Comparison of ENCODE assay signal across 13 cellular contexts in genomic region chr1:228004887-228005462, GRCh38. TPM values are rescaled to one million over a fixed set of nuclear protein-coding genes. Genes with fewer than 3 reads are reported as not detected.
DNase-seq lines count a peak whose midpoint lies in the region; ATAC-seq and TF ChIP-seq lines count a peak whose summit lies in the region.
"Had no signal": no experiment of that assay in that cellular context is flagged by ENCODE, and none has a peak within 500 bp of the region (broad histone marks: within the 10 kb centered on the region; RNA-seq: fewer than 3 reads in every experiment).

No MANE protein-coding gene starts in this region.

- H3K27ac Mint-ChIP-seq in progenitor cell of endocrine pancreas, result no peak overlapping the region
- H3K27ac Mint-ChIP-seq: activated CD4-positive, alpha-beta T cell treated with anti-CD3 and anti-CD28 coated beads for 36 hours; activated T-cell treated with anti-CD3 and anti-CD28 coated beads, Interleukin-2, amount 50 U/mL, for 24 hours had no signal

- H3K9ac ChIP-seq in HUES6 (ENCODE audit: low read length), result no peak overlapping the region

- no peaks in the 10 kb centered on the region for H3K36me3 Mint-ChIP-seq in progenitor cell of endocrine pancreas (ENCODE audit: insufficient read depth)

- DNase-seq in GM12864 (ENCODE audit: low read depth) (no peak), head of caudate nucleus (peak in 30 of 42 donors; percentile 13 to 78 (median 48)), progenitor cell of endocrine pancreas (ENCODE audit: low spot score, unreplicated experiment) (no peak), NCI-H2171 (lab: John Stamatoyannopoulos, UW) (no peak), mucosa of descending colon (no peak)
- DNase-seq in stimulated activated naive CD4-positive, alpha-beta T cell (lab: John Stamatoyannopoulos, UW), result no peak
- DNase-seq: foreskin melanocyte, NCI-H2081 treated with DMSO at 0.1 percent for 48 hours, T-helper 1 cell had no signal

- peaks cover 41% of the 10 kb centered on the region for H3K4me1 ChIP-seq in HUES6 (ENCODE audit: control insufficient read depth, insufficient read depth, low read length)
- H3K4me1 ChIP-seq in mucosa of descending colon (ENCODE audit: low read depth), result no peaks in the 10 kb centered on the region

- no peak for ATAC-seq in mucosa of descending colon

- H3K27me3 Mint-ChIP-seq in progenitor cell of endocrine pancreas, result peaks cover 83% of the 10 kb centered on the region

- TF ChIP-seq CTCF in GM12864 (IDR thresholded peaks at IDR 0.05; ENCODE audit: low read depth, low read length, missing control alignments) (peak; percentile 7), progenitor cell of endocrine pancreas (IDR thresholded peaks at IDR 0.05; ENCODE audit: unreplicated experiment) (peak; percentile 13), mucosa of descending colon (IDR thresholded peaks at IDR 0.05) (no peak)

- no peak overlapping the region for H3K4me3 ChIP-seq in GM12864 (ENCODE audit: low read depth, low read length)
- peak overlapping the region; percentile 57 for H3K4me3 ChIP-seq in HUES6 (ENCODE audit: low read depth, low read length)
- H3K4me3 ChIP-seq in mucosa of descending colon, result no peak overlapping the region

- H3K36me3 ChIP-seq in HUES6 (ENCODE audit: control insufficient read depth, insufficient read depth, low read length) (no peaks in the 10 kb centered on the region), mucosa of descending colon (ENCODE audit: low read depth) (no peaks in the 10 kb centered on the region)

- H3K9me3 ChIP-seq in HUES6 (ENCODE audit: control insufficient read depth, insufficient read depth, low read depth, low read length) (no peaks in the 10 kb centered on the region), mucosa of descending colon (no peaks in the 10 kb centered on the region)

- no peaks in the 10 kb centered on the region for H3K9me3 Mint-ChIP-seq in progenitor cell of endocrine pancreas (ENCODE audit: low read depth)
- H3K9me3 Mint-ChIP-seq: activated T-cell treated with anti-CD3 and anti-CD28 coated beads, Interleukin-2, amount 50 U/mL, for 24 hours had no signal

- H3K27ac ChIP-seq in HUES6 (ENCODE audit: low read depth, low read length), result no peak overlapping the region

- no peak overlapping the region for H3K4me3 Mint-ChIP-seq in progenitor cell of endocrine pancreas (ENCODE audit: low read depth)
- H3K4me3 Mint-ChIP-seq: activated CD4-positive, alpha-beta T cell treated with anti-CD3 and anti-CD28 coated beads for 36 hours; activated T-cell treated with anti-CD3 and anti-CD28 coated beads, Interleukin-2, amount 50 U/mL, for 24 hours had no signal

- H3K4me1 Mint-ChIP-seq in progenitor cell of endocrine pancreas (ENCODE audit: low read depth), result peaks cover 3% of the 10 kb centered on the region

- intact Hi-C loops in head of caudate nucleus (cut with DNase I) (no loop called here), mucosa of descending colon (cut with DNase I, micrococcal nuclease) (no loop called here)

- peaks cover 99% of the 10 kb centered on the region for H3K27me3 ChIP-seq in HUES6 (ENCODE audit: control insufficient read depth, insufficient read depth, low read length)

RNA-seq across cellular contexts. Expression of gene WNT3A, which starts 1.8 kb away (rescaled TPM):
- total RNA-seq in progenitor cell of endocrine pancreas, result not detected in 2 replicates
- total RNA-seq in mucosa of descending colon, result not detected
- total RNA-seq: activated CD4-positive, alpha-beta T cell treated with anti-CD3 and anti-CD28 coated beads for 36 hours; osteocyte had no signal

RNA-seq across cellular contexts. Expression of gene WNT9A, which starts 57.2 kb away (rescaled TPM):
- total RNA-seq in progenitor cell of endocrine pancreas (1.2 TPM in 2 replicates), mucosa of descending colon (10 to 100 TPM in 1 of 3 donors, 1 to 10 TPM in 2; 1.7 to 12.7 (median 2.4) TPM)

Comparison
In these comparisons a context has a peak if more than half of its experiments do, and no peak if none do; other contexts are left out.
1. DNase-seq: peak in head of caudate nucleus (30 of 42); none in GM12864 (single experiment), progenitor cell of endocrine pancreas (single experiment), NCI-H2171 (single experiment), stimulated activated naive CD4-positive, alpha-beta T cell (0 of 6) and mucosa of descending colon (0 of 3).